In genomic region chr15:45635191-45635638, GRCh38 we compare ENCODE assay signal across 8 cellular contexts. TPM values are rescaled to one million over a fixed set of nuclear protein-coding genes. Genes with fewer than 3 reads are reported as not detected.
DNase-seq lines count a peak whose midpoint lies in the region; ATAC-seq and TF ChIP-seq lines count a peak whose summit lies in the region.

No MANE protein-coding gene starts in this region.

- H3K4me3 Mint-ChIP-seq in CD4-positive, alpha-beta memory T cell, result peak overlapping the region; percentile 88 to 99 (median 98)

- H3K9me3 Mint-ChIP-seq in CD4-positive, alpha-beta memory T cell, result no peaks in the 10 kb centered on the region

- POLR2A ChIA-PET in CD4-positive, alpha-beta memory T cell (lab: Charles Lee; ENCODE audit: partially characterized antibody), result interaction anchor here (1.1 to 3.5 kb wide), 5 partner anchors 10 to 435 kb away, joined by 5 to 39 read pairs (median 9); partner anchors contain the start of gene BLOC1S6

- peak overlapping the region; percentile 76 to 90 for H3K4me3 ChIP-seq in CD4-positive, alpha-beta memory T cell (ENCODE audit: low read length in 2 of 2)
- peak overlapping the region; percentile 82 for H3K4me3 ChIP-seq in lower lobe of right lung

- intact Hi-C loops in CD4-positive, alpha-beta memory T cell (cut with micrococcal nuclease), result loop anchor here (2.0 kb wide), 2 partner anchors 70 to 434 kb away; no protein-coding TSS in a partner anchor
- intact Hi-C loops in lower lobe of right lung (cut with DNase I), result no loop called here

- peak; percentile 18 for ATAC-seq in GM19468 (IDR thresholded peaks at IDR 0.05; ENCODE audit: extremely low read depth, unreplicated experiment)
- peak; percentile 16 for ATAC-seq in HG03575 (IDR thresholded peaks at IDR 0.05; ENCODE audit: extremely low read depth, insufficient number of reproducible peaks, low FRiP score, unreplicated experiment)
- peak; percentile 79 to 81 for ATAC-seq in lower lobe of right lung

- H3K36me3 ChIP-seq in CD4-positive, alpha-beta memory T cell (ENCODE audit: insufficient read depth, low read length), result no peaks in the 10 kb centered on the region
- H3K36me3 ChIP-seq in lower lobe of right lung, result no peaks in the 10 kb centered on the region

- CTCF ChIA-PET in CD4-positive, alpha-beta memory T cell (lab: Charles Lee; ENCODE audit: partially characterized antibody), result interaction anchor here (0.6 to 1.6 kb wide), 8 partner anchors 9 to 178 kb away, joined by 3 to 6 read pairs (median 3); partner anchors contain the start of gene BLOC1S6

- H3K27ac ChIP-seq in CD4-positive, alpha-beta memory T cell (ENCODE audit: low read depth, low read length), result peak overlapping the region; percentile 67
- H3K27ac ChIP-seq in cingulate gyrus (ENCODE audit: low read depth, low read length), result peak overlapping the region; percentile 47
- peak overlapping the region; percentile 98 for H3K27ac ChIP-seq in lower lobe of right lung

- no peaks in the 10 kb centered on the region for H3K27me3 Mint-ChIP-seq in CD4-positive, alpha-beta memory T cell

- no peaks in the 10 kb centered on the region for H3K27me3 ChIP-seq in CD4-positive, alpha-beta memory T cell (ENCODE audit: insufficient read depth, low read length)
- no peaks in the 10 kb centered on the region for H3K27me3 ChIP-seq in lower lobe of right lung (ENCODE audit: low read depth)

- H3K27ac Mint-ChIP-seq in CD4-positive, alpha-beta memory T cell, result peak overlapping the region; percentile 90 to 96 (median 95)

- TF ChIP-seq CTCF in lower lobe of right lung (IDR thresholded peaks at IDR 0.05), result peak; percentile 54

- peak; percentile 51 to 70 (median 55) for DNase-seq in CD4-positive, alpha-beta memory T cell
- DNase-seq in activated CD4-positive, CD25-positive, alpha-beta regulatory T cell treated with anti-CD3 and anti-CD28 coated beads, Interleukin-2, amount 50 U/mL, for 16 hours (ENCODE audit: low read depth, low spot score), result peak; percentile 37
- DNase-seq in lower lobe of right lung, result peak; percentile 83
- DNase-seq in stimulated activated CD4-positive, alpha-beta T cell treated with anti-CD3 and anti-CD28 coated beads, TNF-alpha, amount 100 ng/mL, for 48 hours (ENCODE audit: low read depth in 3 of 3), result peak in 2 of 3 donors; percentile 41 to 55
- no peak for DNase-seq in amniotic stem cell (lab: John Stamatoyannopoulos, UW)

- peaks cover 16 to 17% of the 10 kb centered on the region in 2 donors for H3K36me3 Mint-ChIP-seq in CD4-positive, alpha-beta memory T cell

- no peaks in the 10 kb centered on the region for H3K9me3 ChIP-seq in CD4-positive, alpha-beta memory T cell (ENCODE audit: control insufficient read depth in 1 of 2, low read length in 2 of 2)
- no peaks in the 10 kb centered on the region for H3K9me3 ChIP-seq in lower lobe of right lung

- H3K4me1 ChIP-seq in CD4-positive, alpha-beta memory T cell (ENCODE audit: insufficient read depth, low read length), result peaks cover 51% of the 10 kb centered on the region
- peaks cover 44% of the 10 kb centered on the region for H3K4me1 ChIP-seq in lower lobe of right lung

- peaks cover 27 to 59% (median 47%) of the 10 kb centered on the region in 4 donors for H3K4me1 Mint-ChIP-seq in CD4-positive, alpha-beta memory T cell

RNA-seq across cellular contexts. Expression of gene SQOR, which starts 0.4 kb away (rescaled TPM):
- total RNA-seq in CD4-positive, alpha-beta memory T cell, result 10 to 100 TPM; 47.9 to 51.0 TPM
- 100 to 1,000 TPM; 118 to 183 TPM for polyA plus RNA-seq in CD4-positive, alpha-beta memory T cell
- total RNA-seq in lower lobe of right lung, result 97.1 TPM

RNA-seq across cellular contexts. Expression of gene BLOC1S6, which starts 48.0 kb away (rescaled TPM):
- total RNA-seq in CD4-positive, alpha-beta memory T cell, result 10 to 100 TPM; 43.0 to 43.9 TPM
- polyA plus RNA-seq in CD4-positive, alpha-beta memory T cell, result 10 to 100 TPM; 38.8 to 40.7 TPM
- total RNA-seq in lower lobe of right lung, result 41.0 TPM

Comparison
In these comparisons a context has a peak if more than half of its experiments do, and no peak if none do; other contexts are left out.
1. H3K27ac ChIP-seq: peak in every context shown above with its lines; median percentile 98 in lower lobe of right lung; 67 in CD4-positive, alpha-beta memory T cell; 47 in cingulate gyrus.
2. ATAC-seq: peak in every context shown above with its lines; median percentile 80 in lower lobe of right lung; 18 in GM19468; 16 in HG03575.